In genomic region chr16:24573141-24573540, GRCh38 we compare ENCODE assay signal across 15 cellular contexts.
DNase-seq lines count a peak whose midpoint lies in the region; ATAC-seq and TF ChIP-seq lines count a peak whose summit lies in the region.
"Had no signal": no experiment of that assay in that cellular context is flagged by ENCODE, and none has a peak within 500 bp of the region (broad histone marks: within the 10 kb centered on the region; RNA-seq: fewer than 3 reads in every experiment).

No MANE protein-coding gene starts in this region.

- no peaks in the 10 kb centered on the region for H3K4me1 Mint-ChIP-seq in activated naive CD4-positive, alpha-beta T cell treated with anti-CD3 and anti-CD28 coated beads, Interleukin-2, amount 50 U/mL, for 24 hours
- peaks cover 6% of the 10 kb centered on the region for H3K4me1 Mint-ChIP-seq in central memory CD8-positive, alpha-beta T cell
- H3K4me1 Mint-ChIP-seq in stimulated activated naive B cell treated with anti-CD40 and anti-IgM and Interleukin-4, amounts not matched to agents 10 μg/mL and 1 μg/mL and 100 μg/mL, for 72 hours = peaks cover 0 to 8% of the 10 kb centered on the region in 2 donors
- H3K4me1 Mint-ChIP-seq: H9 had no signal

- CTCF ChIA-PET in HEK293T (lab: Yijun Ruan, JAX) = no interaction called here

- H3K36me3 Mint-ChIP-seq in activated naive CD4-positive, alpha-beta T cell treated with anti-CD3 and anti-CD28 coated beads, Interleukin-2, amount 50 U/mL, for 24 hours = peaks cover 43% of the 10 kb centered on the region
- H3K36me3 Mint-ChIP-seq in central memory CD8-positive, alpha-beta T cell (ENCODE audit: insufficient read depth) = peaks cover 41% of the 10 kb centered on the region
- peaks cover 49 to 59% of the 10 kb centered on the region in 2 donors for H3K36me3 Mint-ChIP-seq in stimulated activated naive B cell treated with anti-CD40 and anti-IgM and Interleukin-4, amounts not matched to agents 10 μg/mL and 1 μg/mL and 100 μg/mL, for 72 hours

- H3K27ac Mint-ChIP-seq in activated naive CD4-positive, alpha-beta T cell treated with anti-CD3 and anti-CD28 coated beads, Interleukin-2, amount 50 U/mL, for 24 hours = peak overlapping the region; percentile 41
- peak overlapping the region; percentile 39 for H3K27ac Mint-ChIP-seq in central memory CD8-positive, alpha-beta T cell (ENCODE audit: low read depth)
- H3K27ac Mint-ChIP-seq in stimulated activated naive B cell treated with anti-CD40 and anti-IgM and Interleukin-4, amounts not matched to agents 10 μg/mL and 1 μg/mL and 100 μg/mL, for 72 hours = peak overlapping the region; percentile 15
- H3K27ac Mint-ChIP-seq: CD4-positive, alpha-beta T cell; IgD-negative memory B cell had no signal

- no peak for DNase-seq in activated naive CD4-positive, alpha-beta T cell (lab: John Stamatoyannopoulos, UW)
- no peak for DNase-seq in HEK293T (ENCODE audit: extremely low spot score)
- DNase-seq in central memory CD8-positive, alpha-beta T cell (ENCODE audit: low spot score in 2 of 2) = no peak
- DNase-seq in stimulated activated naive B cell treated with anti-CD40 and anti-IgM and Interleukin-4, amounts not matched to agents 10 μg/mL and 1 μg/mL and 100 μg/mL, for 72 hours = no peak
- no peak for DNase-seq in midbrain (lab: John Stamatoyannopoulos, UW)
- no peak for DNase-seq in activated T-cell treated with anti-CD3 and anti-CD28 coated beads for 4 hours
- DNase-seq: AML-193; CD4-positive, alpha-beta T cell; DMS153; DMS79; GDM1; H9 had no signal

- POLR2A ChIA-PET in HEK293T (lab: Yijun Ruan, JAX) = no interaction called here

- H3K9me3 Mint-ChIP-seq in activated naive CD4-positive, alpha-beta T cell treated with anti-CD3 and anti-CD28 coated beads, Interleukin-2, amount 50 U/mL, for 24 hours = peaks cover 25% of the 10 kb centered on the region
- H3K9me3 Mint-ChIP-seq in central memory CD8-positive, alpha-beta T cell = peaks cover 26% of the 10 kb centered on the region
- peaks cover 6 to 13% of the 10 kb centered on the region in 2 donors for H3K9me3 Mint-ChIP-seq in stimulated activated naive B cell treated with anti-CD40 and anti-IgM and Interleukin-4, amounts not matched to agents 10 μg/mL and 1 μg/mL and 100 μg/mL, for 72 hours

- no peaks in the 10 kb centered on the region for H3K27me3 Mint-ChIP-seq in activated naive CD4-positive, alpha-beta T cell treated with anti-CD3 and anti-CD28 coated beads, Interleukin-2, amount 50 U/mL, for 24 hours
- no peaks in the 10 kb centered on the region for H3K27me3 Mint-ChIP-seq in central memory CD8-positive, alpha-beta T cell
- H3K27me3 Mint-ChIP-seq in stimulated activated naive B cell treated with anti-CD40 and anti-IgM and Interleukin-4, amounts not matched to agents 10 μg/mL and 1 μg/mL and 100 μg/mL, for 72 hours = no peaks in the 10 kb centered on the region
- H3K27me3 Mint-ChIP-seq: CD4-positive, alpha-beta T cell; IgD-negative memory B cell had no signal

- H3K4me3 Mint-ChIP-seq in activated naive CD4-positive, alpha-beta T cell treated with anti-CD3 and anti-CD28 coated beads, Interleukin-2, amount 50 U/mL, for 24 hours = no peak overlapping the region
- H3K4me3 Mint-ChIP-seq in central memory CD8-positive, alpha-beta T cell = no peak overlapping the region
- H3K4me3 Mint-ChIP-seq in stimulated activated naive B cell treated with anti-CD40 and anti-IgM and Interleukin-4, amounts not matched to agents 10 μg/mL and 1 μg/mL and 100 μg/mL, for 72 hours = no peak overlapping the region
- H3K4me3 Mint-ChIP-seq: CD4-positive, alpha-beta T cell; H9; IgD-negative memory B cell had no signal

- no peak for ATAC-seq in central memory CD8-positive, alpha-beta T cell (replicated peaks; ENCODE audit: extremely low read depth, poor library complexity, severe bottlenecking)
- ATAC-seq in stimulated activated naive B cell treated with anti-CD40 and anti-IgM and Interleukin-4, amounts not matched to agents 10 μg/mL and 1 μg/mL and 100 μg/mL, for 72 hours (replicated peaks) = no peak
- ATAC-seq: A549 had no signal

TF ChIP-seq in HEK293T, 16 proteins besides CTCF, POLR2A, EP300 and RAD21:
- TF ChIP-seq ZNF384 (IDR thresholded peaks at IDR 0.05) (0 out of 2 replicates have a peak, but pooled peaks have one; percentile 28), ELF4 (IDR thresholded peaks at IDR 0.05) (no peak), TARDBP (IDR thresholded peaks at IDR 0.05) (no peak), SUZ12 (IDR thresholded peaks at IDR 0.05) (no peak), FOXM1 (IDR thresholded peaks at IDR 0.05; ENCODE audit: borderline replicate concordance) (no peak)
